Comparison of ENCODE assay signal across 12 cellular contexts in genomic region chr17:63573634-63574033, GRCh38. TPM values are rescaled to one million over a fixed set of nuclear protein-coding genes. Genes with fewer than 3 reads are reported as not detected.
A peak's percentile ranks its signal among the peaks of the same experiment; 100 is the strongest.
DNase-seq lines count a peak whose midpoint lies in the region; ATAC-seq, FAIRE-seq and TF ChIP-seq lines count a peak whose summit lies in the region.
"Had no signal": no experiment of that assay in that cellular context is flagged by ENCODE, and none has a peak within 500 bp of the region (broad histone marks: within the 10 kb centered on the region; RNA-seq: fewer than 3 reads in every experiment).

No MANE protein-coding gene starts in this region.

- H3K9ac ChIP-seq in adipocyte (ENCODE audit: low read length), result no peak overlapping the region

- FAIRE-seq in H54 (lab: Jason Lieb, UNC), result no peak
- FAIRE-seq: G401.6, TTC549 had no signal

- H3K9me3 ChIP-seq in adipocyte (ENCODE audit: control insufficient read depth, low read length), result no peaks in the 10 kb centered on the region
- H3K9me3 ChIP-seq: neutrophil had no signal

- peaks cover 8% of the 10 kb centered on the region for H3K4me1 ChIP-seq in adipocyte (ENCODE audit: control insufficient read depth, insufficient read depth, low read length)

- no peak overlapping the region for H3K4me3 ChIP-seq in adipocyte (ENCODE audit: low read length)

- no peak for TF ChIP-seq POLR2A in H54 (IDR thresholded peaks at IDR 0.05; ENCODE audit: low read depth, low read length)

- DNase-seq in AG08395 (ENCODE audit: low spot score), result peak; percentile 31
- DNase-seq in adipocyte (ENCODE audit: low read depth), result peak; percentile 30
- no peak for DNase-seq in left lobe of liver (ENCODE audit: low spot score)
- DNase-seq in SK-N-DZ (ENCODE audit: low spot score), result no peak
- DNase-seq in NAMALWA (ENCODE audit: low spot score), result no peak
- DNase-seq in H54 (ENCODE audit: insufficient read length, low spot score), result no peak

- ATAC-seq in left lobe of liver (peak; percentile 56), HG03442 (IDR thresholded peaks at IDR 0.05; ENCODE audit: unreplicated experiment) (no peak)

- H3K27me3 ChIP-seq in adipocyte (replicated peaks; ENCODE audit: control insufficient read depth, insufficient read depth, low read length), result no peaks in the 10 kb centered on the region
- H3K27me3 ChIP-seq: neutrophil had no signal

- peak; percentile 18; the same call in 1 of the 3 replicates for TF ChIP-seq CTCF in GM12872 (IDR thresholded peaks at IDR 0.05; ENCODE audit: insufficient read depth, low read depth, low read length)

- no peaks in the 10 kb centered on the region for H3K36me3 ChIP-seq in adipocyte (ENCODE audit: control insufficient read depth, insufficient read depth, low read length, severe bottlenecking)

RNA-seq across cellular contexts. Expression of gene DCAF7, which starts 23.4 kb away (rescaled TPM):
- 24.3 TPM for total RNA-seq in left lobe of liver
- polyA plus RNA-seq in SK-N-DZ (2014; cell fraction: cytosol; rRNA removed), result 87.3 and 103 TPM in 2 replicates
- 30.7 and 32.7 TPM in 2 replicates for polyA plus RNA-seq in SK-N-DZ (2014; cell fraction: nucleus; rRNA removed)

RNA-seq across cellular contexts. Expression of gene TACO1, which starts 27.1 kb away (rescaled TPM):
- 47.9 TPM for total RNA-seq in left lobe of liver
- polyA plus RNA-seq in SK-N-DZ (2014; cell fraction: cytosol; rRNA removed), result 21.5 and 26.4 TPM in 2 replicates
- polyA plus RNA-seq in SK-N-DZ (2014; cell fraction: nucleus; rRNA removed), result 13.9 and 21.1 TPM in 2 replicates

RNA-seq across cellular contexts. Expression of gene MAP3K3, which starts 48.6 kb away (rescaled TPM):
- 11.6 TPM for total RNA-seq in left lobe of liver
- polyA plus RNA-seq in SK-N-DZ (2014; cell fraction: cytosol; rRNA removed), result 26.6 and 28.1 TPM in 2 replicates
- 41.0 and 61.6 TPM in 2 replicates for polyA plus RNA-seq in SK-N-DZ (2014; cell fraction: nucleus; rRNA removed)

RNA-seq across cellular contexts. Expression of gene KCNH6, which starts 50.5 kb away (rescaled TPM):
- total RNA-seq in left lobe of liver, result not detected
- polyA plus RNA-seq in SK-N-DZ (2014; cell fraction: cytosol; rRNA removed), result 0.10 TPM in 1 of 2 replicates, not detected in the other
- polyA plus RNA-seq in SK-N-DZ (2014; cell fraction: nucleus; rRNA removed), result 0.06 TPM in 1 of 2 replicates, not detected in the other
- total RNA-seq: NCI-H460 had no signal

Comparison
In these comparisons a context has a peak if more than half of its experiments do, and no peak if none do; other contexts are left out.
1. DNase-seq: peak in AG08395 (single experiment) and adipocyte (single experiment); none in left lobe of liver (single experiment), SK-N-DZ (single experiment), NAMALWA (single experiment) and H54 (single experiment).